ENCODE assay signal across 20 cellular contexts in genomic region chr21:17753736-17754135, GRCh38.
"Had no signal": no experiment of that assay in that cellular context is flagged by ENCODE, and none has a peak within 500 bp of the region (broad histone marks: within the 10 kb centered on the region; RNA-seq: fewer than 3 reads in every experiment).

No MANE protein-coding gene starts in this region.

- H3K36me3 ChIP-seq: MG63 had no signal

- H3K4me3 ChIP-seq: MG63 had no signal

- ATAC-seq: HepG2 had no signal

- H3K27me3 ChIP-seq: MG63 had no signal

- DNase-seq: IMR-90, Karpas-422, KG1, MG63, NCI-H1092 treated with DMSO at 0.1 percent for 48 hours, NCI-H1436, NCI-H187, NCI-H2029, NCI-H2081 treated with DMSO at 0.1 percent for 48 hours, NCI-H2171, NCI-H226, NCI-H446, NCI-H510A, NCI-H524 treated with DMSO at 0.1 percent for 48 hours, NCI-H69, NCI-H774, RPMI8226, SHP77, SK-N-SH had no signal

- H3K9me3 ChIP-seq: MG63, SK-N-SH had no signal
